1 cellular context compared by ENCODE assay signal in the genomic region with DNA sequence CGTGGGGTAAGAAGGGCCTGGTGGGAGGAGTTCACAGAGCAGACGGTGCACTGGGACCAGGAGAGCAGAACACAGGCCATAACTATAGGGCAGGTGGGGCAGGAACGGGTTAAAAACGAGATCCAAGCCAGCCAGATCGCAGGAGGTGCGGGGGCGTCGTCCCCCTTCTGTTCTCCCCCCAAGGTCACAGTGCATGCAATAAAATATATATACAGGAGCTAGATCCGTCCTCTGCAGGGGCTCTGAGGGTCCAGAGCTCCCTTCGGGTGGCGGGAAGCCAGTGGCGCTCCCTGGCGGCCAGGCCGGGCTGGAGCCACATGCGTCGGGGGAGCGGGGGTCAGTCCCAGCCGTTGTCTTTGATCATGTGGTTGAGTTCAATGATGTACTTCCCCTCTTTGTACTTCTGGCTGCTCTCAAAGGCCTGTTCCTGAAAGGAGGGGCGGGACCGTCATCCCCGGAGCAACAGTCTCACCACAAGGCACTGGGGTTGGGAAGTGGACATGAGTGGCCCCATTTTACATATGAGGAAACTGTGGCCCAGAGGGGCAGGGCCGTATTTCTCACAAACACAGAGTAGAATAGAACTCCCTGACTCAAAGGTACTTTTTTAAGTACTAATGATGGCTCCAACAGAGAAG.
TF ChIP-seq lines count a peak whose summit lies in the region.

No MANE protein-coding gene starts in this region.

TF ChIP-seq in HepG2, 621 proteins besides CTCF, POLR2A, EP300 and RAD21 (continued from another document and continues in another):
- TF ChIP-seq, protein P1, sequence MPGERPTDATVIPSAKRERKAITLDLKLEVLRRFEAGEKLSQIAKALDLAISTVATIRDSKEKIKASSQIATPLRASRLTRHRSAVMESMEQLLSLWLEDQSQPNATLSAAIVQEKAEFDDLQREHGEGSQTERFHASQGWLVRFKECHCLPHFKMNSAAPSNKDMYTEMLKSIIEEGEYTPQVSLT (CRISPR knock-in tag; IDR thresholded peaks at IDR 0.05; ENCODE audit: borderline replicate concordance, low read depth) = 0 out of 2 replicates have a peak, but pooled peaks have one; percentile 26
- TF ChIP-seq GTF3A (CRISPR knock-in tag; conservative IDR thresholded peaks at IDR 0.05) (0 out of 2 replicates have a peak, but pooled peaks have one; percentile 64), ZNF766 (CRISPR knock-in tag; IDR thresholded peaks at IDR 0.05; ENCODE audit: borderline replicate concordance) (peak; percentile 58; the same call in 1 of the 2 replicates), HDAC6 (IDR thresholded peaks at IDR 0.05; ENCODE audit: low read depth, low read length) (no peak), CEBPB (IDR thresholded peaks at IDR 0.05; ENCODE audit: borderline replicate concordance, low read depth, low read length) (no peak), MYNN (CRISPR knock-in tag; IDR thresholded peaks at IDR 0.05; ENCODE audit: low read depth) (no peak), TARDBP (CRISPR knock-in tag; IDR thresholded peaks at IDR 0.05) (peak; percentile 88; the same call in 1 of the 2 replicates), ZNF354B (CRISPR knock-in tag; IDR thresholded peaks at IDR 0.05) (no peak), ZNF737 (CRISPR knock-in tag; IDR thresholded peaks at IDR 0.05; ENCODE audit: borderline replicate concordance) (peak; percentile 84; the same call in 1 of the 2 replicates), ZSCAN9 (CRISPR knock-in tag; IDR thresholded peaks at IDR 0.05; ENCODE audit: borderline replicate concordance) (0 out of 2 replicates have a peak, but pooled peaks have one; percentile 49), ZBTB3 (CRISPR knock-in tag; IDR thresholded peaks at IDR 0.05; ENCODE audit: borderline replicate concordance, low read depth) (peak; percentile 83; the same call in 1 of the 2 replicates), ZNF598 (CRISPR knock-in tag; IDR thresholded peaks at IDR 0.05; ENCODE audit: borderline replicate concordance) (no peak), ARHGAP35 (CRISPR knock-in tag; IDR thresholded peaks at IDR 0.05; ENCODE audit: borderline replicate concordance) (peak; percentile 25; the same call in 1 of the 2 replicates), BRD4 (CRISPR knock-in tag; IDR thresholded peaks at IDR 0.05) (no peak; the same call in none of the 2 replicates), AGO2 (optimal IDR thresholded peaks at IDR 0.05; ENCODE audit: low read depth, low read length) (no peak), AHR (CRISPR knock-in tag; IDR thresholded peaks at IDR 0.05) (no peak), ZEB1 (IDR thresholded peaks at IDR 0.05; ENCODE audit: insufficient replicate concordance, low read depth) (peak; percentile 39), ZNF256 (CRISPR knock-in tag; conservative IDR thresholded peaks at IDR 0.05) (peak; percentile 81; the same call in 1 of the 2 replicates), HOXA5 (CRISPR knock-in tag; IDR thresholded peaks at IDR 0.05) (peak; percentile 19; the same call in 1 of the 2 replicates), SYNCRIP (IDR thresholded peaks at IDR 0.05; ENCODE audit: insufficient read depth, low read depth, low read length) (no peak), ZNF24 (IDR thresholded peaks at IDR 0.05) (0 out of 2 replicates have a peak, but pooled peaks have one; percentile 33), ZNF772 (CRISPR knock-in tag; IDR thresholded peaks at IDR 0.05) (no peak), REXO4 (CRISPR knock-in tag; IDR thresholded peaks at IDR 0.05; ENCODE audit: borderline replicate concordance) (no peak), ZNF33A (CRISPR knock-in tag; IDR thresholded peaks at IDR 0.05; ENCODE audit: borderline replicate concordance) (no peak), ZBTB8A (CRISPR knock-in tag; IDR thresholded peaks at IDR 0.05; ENCODE audit: borderline replicate concordance, low read depth) (no peak), SAP130 (CRISPR knock-in tag; IDR thresholded peaks at IDR 0.05; ENCODE audit: low read depth) (peak; percentile 89), ZNF552 (CRISPR knock-in tag; IDR thresholded peaks at IDR 0.05; ENCODE audit: borderline replicate concordance) (no peak), DNMT1 (CRISPR knock-in tag; IDR thresholded peaks at IDR 0.05) (peak; percentile 65), AGO1 (IDR thresholded peaks at IDR 0.05; ENCODE audit: low read depth, low read length, poor library complexity, severe bottlenecking) (no peak), SRF (IDR thresholded peaks at IDR 0.05; ENCODE audit: low read depth, low read length) (no peak), MEIS2 (CRISPR knock-in tag; IDR thresholded peaks at IDR 0.05) (peak; percentile 80; the same call in 1 of the 2 replicates), CHD2 (IDR thresholded peaks at IDR 0.05; ENCODE audit: low read depth, low read length) (no peak), IRX3 (CRISPR knock-in tag; IDR thresholded peaks at IDR 0.05; ENCODE audit: borderline replicate concordance, low read depth) (no peak), ARID2 (CRISPR knock-in tag; IDR thresholded peaks at IDR 0.05; ENCODE audit: borderline replicate concordance) (no peak), ZNF780A (CRISPR knock-in tag; IDR thresholded peaks at IDR 0.05) (0 out of 2 replicates have a peak, but pooled peaks have one; percentile 27), ZIK1 (CRISPR knock-in tag; IDR thresholded peaks at IDR 0.05; ENCODE audit: borderline replicate concordance, low read depth) (0 out of 2 replicates have a peak, but pooled peaks have one; percentile 28), RFX1 (IDR thresholded peaks at IDR 0.05) (no peak), ZFP36L1 (CRISPR knock-in tag; IDR thresholded peaks at IDR 0.05) (no peak), ZNF850 (CRISPR knock-in tag; conservative IDR thresholded peaks at IDR 0.05) (no peak), PHF5A (CRISPR knock-in tag; IDR thresholded peaks at IDR 0.05; ENCODE audit: low read depth, unreplicated experiment) (peak; percentile 21), ZNF781 (CRISPR knock-in tag; IDR thresholded peaks at IDR 0.05; ENCODE audit: borderline replicate concordance, not compliant biosample characterization) (no peak), TCF12 (IDR thresholded peaks at IDR 0.05) (no peak), TCF12 (CRISPR knock-in tag; IDR thresholded peaks at IDR 0.05) (peak; percentile 95; the same call in 1 of the 2 replicates), ZNF563 (CRISPR knock-in tag; IDR thresholded peaks at IDR 0.05) (no peak), NR2F1 (CRISPR knock-in tag; IDR thresholded peaks at IDR 0.05) (no peak), KDM5B (CRISPR knock-in tag; IDR thresholded peaks at IDR 0.05; ENCODE audit: borderline replicate concordance) (peak; percentile 91), MAFG (CRISPR knock-in tag; IDR thresholded peaks at IDR 0.05) (no peak), ELF1 (CRISPR knock-in tag; IDR thresholded peaks at IDR 0.05) (peak; percentile 55; the same call in 1 of the 2 replicates), ZNF274 (CRISPR knock-in tag; IDR thresholded peaks at IDR 0.05) (0 out of 2 replicates have a peak, but pooled peaks have one; percentile 2), ELF4 (CRISPR knock-in tag; IDR thresholded peaks at IDR 0.05; ENCODE audit: borderline replicate concordance) (no peak), SALL2 (CRISPR knock-in tag; IDR thresholded peaks at IDR 0.05) (0 out of 2 replicates have a peak, but pooled peaks have one; percentile 20), ZNF44 (CRISPR knock-in tag; IDR thresholded peaks at IDR 0.05) (no peak), CCDC6 (CRISPR knock-in tag; IDR thresholded peaks at IDR 0.05) (no peak), ZNF629 (CRISPR knock-in tag; conservative IDR thresholded peaks at IDR 0.05) (peak; percentile 99), THAP11 (CRISPR knock-in tag; IDR thresholded peaks at IDR 0.05) (no peak; the same call in 1 of the 2 replicates), ZNF614 (CRISPR knock-in tag; IDR thresholded peaks at IDR 0.05; ENCODE audit: borderline replicate concordance) (peak; percentile 69; the same call in 1 of the 2 replicates), SOX5 (CRISPR knock-in tag; IDR thresholded peaks at IDR 0.05; ENCODE audit: borderline replicate concordance) (peak; percentile 87; the same call in 1 of the 2 replicates)
- TF ChIP-seq, protein P2, sequence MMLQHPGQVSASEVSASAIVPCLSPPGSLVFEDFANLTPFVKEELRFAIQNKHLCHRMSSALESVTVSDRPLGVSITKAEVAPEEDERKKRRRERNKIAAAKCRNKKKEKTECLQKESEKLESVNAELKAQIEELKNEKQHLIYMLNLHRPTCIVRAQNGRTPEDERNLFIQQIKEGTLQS (CRISPR knock-in tag; IDR thresholded peaks at IDR 0.05) = no peak
- TF ChIP-seq, protein P3, sequence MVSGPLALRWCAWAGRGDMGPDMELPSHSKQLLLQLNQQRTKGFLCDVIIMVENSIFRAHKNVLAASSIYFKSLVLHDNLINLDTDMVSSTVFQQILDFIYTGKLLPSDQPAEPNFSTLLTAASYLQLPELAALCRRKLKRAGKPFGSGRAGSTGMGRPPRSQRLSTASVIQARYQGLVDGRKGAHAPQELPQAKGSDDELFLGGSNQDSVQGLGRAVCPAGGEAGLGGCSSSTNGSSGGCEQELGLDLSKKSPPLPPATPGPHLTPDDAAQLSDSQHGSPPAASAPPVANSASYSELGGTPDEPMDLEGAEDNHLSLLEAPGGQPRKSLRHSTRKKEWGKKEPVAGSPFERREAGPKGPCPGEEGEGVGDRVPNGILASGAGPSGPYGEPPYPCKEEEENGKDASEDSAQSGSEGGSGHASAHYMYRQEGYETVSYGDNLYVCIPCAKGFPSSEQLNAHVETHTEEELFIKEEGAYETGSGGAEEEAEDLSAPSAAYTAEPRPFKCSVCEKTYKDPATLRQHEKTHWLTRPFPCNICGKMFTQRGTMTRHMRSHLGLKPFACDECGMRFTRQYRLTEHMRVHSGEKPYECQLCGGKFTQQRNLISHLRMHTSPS (CRISPR knock-in tag; IDR thresholded peaks at IDR 0.05; ENCODE audit: low read depth) = no peak
- TF ChIP-seq, protein P4, sequence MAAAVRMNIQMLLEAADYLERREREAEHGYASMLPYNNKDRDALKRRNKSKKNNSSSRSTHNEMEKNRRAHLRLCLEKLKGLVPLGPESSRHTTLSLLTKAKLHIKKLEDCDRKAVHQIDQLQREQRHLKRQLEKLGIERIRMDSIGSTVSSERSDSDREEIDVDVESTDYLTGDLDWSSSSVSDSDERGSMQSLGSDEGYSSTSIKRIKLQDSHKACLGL (CRISPR knock-in tag; IDR thresholded peaks at IDR 0.05) = 0 out of 2 replicates have a peak, but pooled peaks have one; percentile 19
- TF ChIP-seq, protein P5, sequence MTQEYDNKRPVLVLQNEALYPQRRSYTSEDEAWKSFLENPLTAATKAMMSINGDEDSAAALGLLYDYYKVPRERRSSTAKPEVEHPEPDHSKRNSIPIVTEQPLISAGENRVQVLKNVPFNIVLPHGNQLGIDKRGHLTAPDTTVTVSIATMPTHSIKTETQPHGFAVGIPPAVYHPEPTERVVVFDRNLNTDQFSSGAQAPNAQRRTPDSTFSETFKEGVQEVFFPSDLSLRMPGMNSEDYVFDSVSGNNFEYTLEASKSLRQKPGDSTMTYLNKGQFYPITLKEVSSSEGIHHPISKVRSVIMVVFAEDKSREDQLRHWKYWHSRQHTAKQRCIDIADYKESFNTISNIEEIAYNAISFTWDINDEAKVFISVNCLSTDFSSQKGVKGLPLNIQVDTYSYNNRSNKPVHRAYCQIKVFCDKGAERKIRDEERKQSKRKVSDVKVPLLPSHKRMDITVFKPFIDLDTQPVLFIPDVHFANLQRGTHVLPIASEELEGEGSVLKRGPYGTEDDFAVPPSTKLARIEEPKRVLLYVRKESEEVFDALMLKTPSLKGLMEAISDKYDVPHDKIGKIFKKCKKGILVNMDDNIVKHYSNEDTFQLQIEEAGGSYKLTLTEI (CRISPR knock-in tag; conservative IDR thresholded peaks at IDR 0.05) = no peak
- TF ChIP-seq, protein P6, sequence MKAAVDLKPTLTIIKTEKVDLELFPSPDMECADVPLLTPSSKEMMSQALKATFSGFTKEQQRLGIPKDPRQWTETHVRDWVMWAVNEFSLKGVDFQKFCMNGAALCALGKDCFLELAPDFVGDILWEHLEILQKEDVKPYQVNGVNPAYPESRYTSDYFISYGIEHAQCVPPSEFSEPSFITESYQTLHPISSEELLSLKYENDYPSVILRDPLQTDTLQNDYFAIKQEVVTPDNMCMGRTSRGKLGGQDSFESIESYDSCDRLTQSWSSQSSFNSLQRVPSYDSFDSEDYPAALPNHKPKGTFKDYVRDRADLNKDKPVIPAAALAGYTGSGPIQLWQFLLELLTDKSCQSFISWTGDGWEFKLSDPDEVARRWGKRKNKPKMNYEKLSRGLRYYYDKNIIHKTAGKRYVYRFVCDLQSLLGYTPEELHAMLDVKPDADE (CRISPR knock-in tag; IDR thresholded peaks at IDR 0.05) = no peak
- TF ChIP-seq, protein P7, sequence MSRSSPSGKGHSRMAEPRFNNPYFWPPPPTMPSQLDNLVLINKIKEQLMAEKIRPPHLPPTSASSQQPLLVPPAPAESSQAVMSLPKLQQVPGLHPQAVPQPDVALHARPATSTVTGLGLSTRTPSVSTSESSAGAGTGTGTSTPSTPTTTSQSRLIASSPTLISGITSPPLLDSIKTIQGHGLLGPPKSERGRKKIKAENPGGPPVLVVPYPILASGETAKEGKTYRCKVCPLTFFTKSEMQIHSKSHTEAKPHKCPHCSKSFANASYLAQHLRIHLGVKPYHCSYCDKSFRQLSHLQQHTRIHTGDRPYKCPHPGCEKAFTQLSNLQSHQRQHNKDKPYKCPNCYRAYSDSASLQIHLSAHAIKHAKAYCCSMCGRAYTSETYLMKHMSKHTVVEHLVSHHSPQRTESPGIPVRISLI (CRISPR knock-in tag; IDR thresholded peaks at IDR 0.05; ENCODE audit: borderline replicate concordance) = peak; percentile 36; the same call in 1 of the 2 replicates
- TF ChIP-seq, protein P8, sequence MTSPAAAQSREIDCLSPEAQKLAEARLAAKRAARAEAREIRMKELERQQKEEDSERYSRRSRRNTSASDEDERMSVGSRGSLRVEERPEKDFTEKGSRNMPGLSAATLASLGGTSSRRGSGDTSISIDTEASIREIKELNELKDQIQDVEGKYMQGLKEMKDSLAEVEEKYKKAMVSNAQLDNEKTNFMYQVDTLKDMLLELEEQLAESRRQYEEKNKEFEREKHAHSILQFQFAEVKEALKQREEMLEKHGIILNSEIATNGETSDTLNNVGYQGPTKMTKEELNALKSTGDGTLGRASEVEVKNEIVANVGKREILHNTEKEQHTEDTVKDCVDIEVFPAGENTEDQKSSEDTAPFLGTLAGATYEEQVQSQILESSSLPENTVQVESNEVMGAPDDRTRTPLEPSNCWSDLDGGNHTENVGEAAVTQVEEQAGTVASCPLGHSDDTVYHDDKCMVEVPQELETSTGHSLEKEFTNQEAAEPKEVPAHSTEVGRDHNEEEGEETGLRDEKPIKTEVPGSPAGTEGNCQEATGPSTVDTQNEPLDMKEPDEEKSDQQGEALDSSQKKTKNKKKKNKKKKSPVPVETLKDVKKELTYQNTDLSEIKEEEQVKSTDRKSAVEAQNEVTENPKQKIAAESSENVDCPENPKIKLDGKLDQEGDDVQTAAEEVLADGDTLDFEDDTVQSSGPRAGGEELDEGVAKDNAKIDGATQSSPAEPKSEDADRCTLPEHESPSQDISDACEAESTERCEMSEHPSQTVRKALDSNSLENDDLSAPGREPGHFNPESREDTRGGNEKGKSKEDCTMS (CRISPR knock-in tag; conservative IDR thresholded peaks at IDR 0.05) = no peak
- TF ChIP-seq, protein P9, sequence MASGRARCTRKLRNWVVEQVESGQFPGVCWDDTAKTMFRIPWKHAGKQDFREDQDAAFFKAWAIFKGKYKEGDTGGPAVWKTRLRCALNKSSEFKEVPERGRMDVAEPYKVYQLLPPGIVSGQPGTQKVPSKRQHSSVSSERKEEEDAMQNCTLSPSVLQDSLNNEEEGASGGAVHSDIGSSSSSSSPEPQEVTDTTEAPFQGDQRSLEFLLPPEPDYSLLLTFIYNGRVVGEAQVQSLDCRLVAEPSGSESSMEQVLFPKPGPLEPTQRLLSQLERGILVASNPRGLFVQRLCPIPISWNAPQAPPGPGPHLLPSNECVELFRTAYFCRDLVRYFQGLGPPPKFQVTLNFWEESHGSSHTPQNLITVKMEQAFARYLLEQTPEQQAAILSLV (CRISPR knock-in tag; IDR thresholded peaks at IDR 0.05; ENCODE audit: borderline replicate concordance) = peak; percentile 34; the same call in 1 of the 2 replicates
